In the genomic region with DNA sequence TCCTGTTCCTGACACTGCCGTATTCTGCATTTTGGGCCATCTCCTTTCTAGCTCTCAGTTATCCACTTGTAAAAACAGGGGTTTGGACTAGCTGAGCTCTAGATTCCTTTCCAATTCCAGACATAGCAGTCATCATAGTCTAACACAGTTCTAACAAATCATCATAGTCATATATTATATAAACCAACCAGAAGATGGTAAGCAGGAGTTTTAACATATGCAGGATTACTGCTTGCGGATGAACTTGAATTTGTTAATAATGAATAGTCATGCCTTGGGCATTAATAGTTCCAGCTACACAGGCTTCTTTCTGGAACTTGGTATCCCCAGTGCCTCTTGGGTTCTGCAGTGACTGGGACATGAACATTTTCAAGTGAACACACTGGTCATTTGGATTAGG, we compare ENCODE assay signal across 21 cellular contexts. TPM values are rescaled to one million over a fixed set of nuclear protein-coding genes. Genes with fewer than 3 reads are reported as not detected.
DNase-seq lines count a peak whose midpoint lies in the region; ATAC-seq and TF ChIP-seq lines count a peak whose summit lies in the region.
"Had no signal": no experiment of that assay in that cellular context is flagged by ENCODE, and none has a peak within 500 bp of the region (broad histone marks: within the 10 kb centered on the region; RNA-seq: fewer than 3 reads in every experiment).

No MANE protein-coding gene starts in this region.

- no peak for ATAC-seq in stimulated activated naive CD8-positive, alpha-beta T cell treated with anti-CD3 and anti-CD28 coated beads, Interleukin-15, Interleukin-2, amounts not matched to agents 100 U/mL and 50 U/mL, for 24 hours
- ATAC-seq in GM18870 (IDR thresholded peaks at IDR 0.05; ENCODE audit: unreplicated experiment): no peak

- no peak overlapping the region for H3K4me3 ChIP-seq in AG10803 (ENCODE audit: low read length)
- H3K4me3 ChIP-seq in astrocyte of the spinal cord (ENCODE audit: low read depth, low read length): no peak overlapping the region
- no peak overlapping the region for H3K4me3 ChIP-seq in coronary artery
- H3K4me3 ChIP-seq: Peyer's patch, testis had no signal

- in situ Hi-C loops in astrocyte of the spinal cord (cut with HindIII; ENCODE audit: low sequenced_read_pairs): no loop called here

- peak overlapping the region in 1 of 2 donors; percentile 40 for H3K27ac ChIP-seq in coronary artery
- H3K27ac ChIP-seq: VCaP had no signal

- peak; percentile 48 for DNase-seq in AG10803 (ENCODE audit: low read depth)
- DNase-seq in astrocyte of the spinal cord (ENCODE audit: low read depth, low spot score): peak; percentile 7
- peak; percentile 43 for DNase-seq in kidney tubule cell (ENCODE audit: low spot score)
- peak; percentile 63 for DNase-seq in renal cortical epithelial cell (ENCODE audit: low read depth)
- DNase-seq in stimulated activated naive CD8-positive, alpha-beta T cell treated with anti-CD3 and anti-CD28 coated beads, Interleukin-15, Interleukin-2, amounts not matched to agents 100 U/mL and 50 U/mL, for 24 hours: no peak
- no peak for DNase-seq in kidney glomerular epithelial cell (lab: John Stamatoyannopoulos, UW)
- no peak for DNase-seq in coronary artery (ENCODE audit: low spot score)
- DNase-seq: activated CD8-positive, alpha-beta memory T cell treated with anti-CD3 and anti-CD28 coated beads for 24 hours; amygdala; DMS53; foreskin melanocyte; MM.1S; NCI-H1930; NCI-H69; Peyer's patch; stimulated activated CD4-positive, alpha-beta T cell treated with anti-CD3 and anti-CD28 coated beads, Interleukin-2, amount 100 ng/mL, for 24 hours; SW 1271; testis had no signal

- TF ChIP-seq CTCF in AG10803 (conservative IDR thresholded peaks at IDR 0.05; ENCODE audit: low read length) (no peak), astrocyte of the spinal cord (IDR thresholded peaks at IDR 0.05; ENCODE audit: low read depth, low read length) (no peak), coronary artery (IDR thresholded peaks at IDR 0.05) (no peak)

RNA-seq across cellular contexts. Expression of a gene that starts 26.6 kb away (rescaled TPM):
- total RNA-seq in renal cortical epithelial cell: 0.52 and 3.5 TPM in 2 replicates
- total RNA-seq: activated T-helper 2 cell treated with anti-CD3 and anti-CD28 coated beads, Interferon-gamma antibody, Interleukin-2, Interleukin-4, amounts not matched to agents 10 μg/mL and 5 μg/mL and 100 μg/mL, durations not matched to agents 14 hours and 24 hours and 36 hours had no signal

Comparison
In these comparisons a context has a peak if more than half of its experiments do, and no peak if none do; other contexts are left out.
1. DNase-seq: peak in AG10803 (single experiment), astrocyte of the spinal cord (single experiment), kidney tubule cell (single experiment) and renal cortical epithelial cell (single experiment); none in stimulated activated naive CD8-positive, alpha-beta T cell treated with anti-CD3 and anti-CD28 coated beads, Interleukin-15, Interleukin-2, amounts not matched to agents 100 U/mL and 50 U/mL, for 24 hours (single experiment), kidney glomerular epithelial cell (single experiment) and coronary artery (single experiment).